In the genomic region with DNA sequence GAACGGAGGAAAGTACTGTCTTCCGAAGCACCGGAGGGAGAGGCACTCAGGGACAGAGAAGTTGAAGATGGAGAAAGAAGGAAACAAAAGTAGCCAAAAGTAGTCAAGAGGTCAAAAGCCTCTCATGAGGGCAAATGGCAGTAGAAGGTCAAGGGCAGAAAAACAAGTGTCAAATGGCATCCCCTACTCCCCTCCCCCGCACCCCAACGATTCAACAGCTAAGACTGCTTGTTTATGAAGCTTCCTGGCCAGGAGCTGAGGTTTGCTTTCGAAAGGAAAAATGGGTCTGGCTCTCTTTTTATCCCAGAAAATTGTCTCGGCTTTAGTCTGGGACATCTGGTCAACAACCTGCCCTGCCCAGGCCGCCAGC, we compare ENCODE assay signal across 10 cellular contexts. TPM values are rescaled to one million over a fixed set of nuclear protein-coding genes. Genes with fewer than 3 reads are reported as not detected.
A peak's percentile ranks its signal among the peaks of the same experiment; 100 is the strongest.
DNase-seq lines count a peak whose midpoint lies in the region; ATAC-seq and TF ChIP-seq lines count a peak whose summit lies in the region.
"Had no signal": no experiment of that assay in that cellular context is flagged by ENCODE, and none has a peak within 500 bp of the region (broad histone marks: within the 10 kb centered on the region; RNA-seq: fewer than 3 reads in every experiment).

No MANE protein-coding gene starts in this region.

- H3K9ac ChIP-seq in smooth muscle cell (ENCODE audit: low read depth) = no peak overlapping the region

- H4K20me1 ChIP-seq in smooth muscle cell (ENCODE audit: low read depth) = no peaks in the 10 kb centered on the region

- peaks cover 53% of the 10 kb centered on the region for H3K27me3 Mint-ChIP-seq in activated T-cell treated with anti-CD3 and anti-CD28 coated beads, Interleukin-2, amount 50 U/mL, for 72 hours (ENCODE audit: low read depth)

- H3K27ac ChIP-seq in iPS DF 6.9 (ENCODE audit: low read length) (no peak overlapping the region), smooth muscle cell (ENCODE audit: low read depth) (no peak overlapping the region)

- peak overlapping the region; percentile 83 to 86 for H3K4me3 Mint-ChIP-seq in activated T-cell treated with anti-CD3 and anti-CD28 coated beads, Interleukin-2, amount 50 U/mL, for 72 hours

- peak overlapping the region; percentile 98 for H3K4me2 ChIP-seq in smooth muscle cell

- TF ChIP-seq CTCF in smooth muscle cell (IDR thresholded peaks at IDR 0.05; ENCODE audit: borderline replicate concordance, insufficient read depth, poor library complexity, severe bottlenecking) = no peak

- no peaks in the 10 kb centered on the region for H3F3A ChIP-seq in smooth muscle cell (ENCODE audit: low read depth)

- H3K27ac Mint-ChIP-seq in activated T-cell treated with anti-CD3 and anti-CD28 coated beads, Interleukin-2, amount 50 U/mL, for 72 hours = peak overlapping the region; percentile 40

- no peak overlapping the region for H2AFZ ChIP-seq in smooth muscle cell (ENCODE audit: low read depth)

- H3K27me3 ChIP-seq in iPS DF 6.9 (ENCODE audit: control insufficient read depth, insufficient read depth, low read length) (peaks cover 44% of the 10 kb centered on the region), smooth muscle cell (ENCODE audit: low read depth) (peaks cover 66% of the 10 kb centered on the region)

- ATAC-seq in activated T-cell treated with anti-CD3 and anti-CD28 coated beads, Interleukin-2, amount 50 U/mL, for 72 hours (replicated peaks in 1 of 2) = no peak
- ATAC-seq in HG02763 (IDR thresholded peaks at IDR 0.05; ENCODE audit: unreplicated experiment) = no peak

- H3K36me3 ChIP-seq in iPS DF 6.9 (ENCODE audit: control insufficient read depth, insufficient read depth, low read length) (no peaks in the 10 kb centered on the region), smooth muscle cell (ENCODE audit: low read depth) (peaks cover 3% of the 10 kb centered on the region)

- no peaks in the 10 kb centered on the region for H3K79me2 ChIP-seq in smooth muscle cell (ENCODE audit: low read depth)

- H3K9me3 ChIP-seq in iPS DF 6.9 (ENCODE audit: control insufficient read depth, insufficient read depth, low read length) (no peaks in the 10 kb centered on the region), smooth muscle cell (replicated peaks; ENCODE audit: low read depth) (no peaks in the 10 kb centered on the region)

- peaks cover 52% of the 10 kb centered on the region for H3K4me1 Mint-ChIP-seq in activated T-cell treated with anti-CD3 and anti-CD28 coated beads, Interleukin-2, amount 50 U/mL, for 72 hours (ENCODE audit: low read depth)

- DNase-seq in DMS 273 (lab: John Stamatoyannopoulos, UW; ENCODE audit: unreplicated experiment) = peak; percentile 40
- DNase-seq in DMS 273 treated with DMSO at 0.1 percent for 48 hours (lab: John Stamatoyannopoulos, UW) = no peak
- peak in 1 of 2 donors; percentile 0 for DNase-seq in activated T-cell treated with anti-CD3 and anti-CD28 coated beads, Interleukin-2, amount 50 U/mL, for 72 hours
- DNase-seq in iPS DF 6.9 (ENCODE audit: low read depth, low spot score) = no peak
- DNase-seq in smooth muscle cell (lab: John Stamatoyannopoulos, UW; ENCODE audit: unreplicated experiment) = no peak
- DNase-seq in KBM-7 = no peak
- DNase-seq in UCSD-AML1 (lab: John Stamatoyannopoulos, UW; ENCODE audit: unreplicated experiment) = no peak
- DNase-seq: activated CD4-positive, alpha-beta T cell treated with anti-CD3 and anti-CD28 coated beads for 1 hour had no signal

- peaks cover 0 to 3% of the 10 kb centered on the region in 2 donors for H3K36me3 Mint-ChIP-seq in activated T-cell treated with anti-CD3 and anti-CD28 coated beads, Interleukin-2, amount 50 U/mL, for 72 hours (ENCODE audit: insufficient read depth in 2 of 2)

- WGBS in iPS DF 6.9 (ENCODE audit: insufficient coverage, insufficient read length) = no CpG with 5 or more reads among the region's 8 CpGs
- WGBS in smooth muscle cell (ENCODE audit: low lambda C conversion rate) = 28% methylated on average over 8 of the region's 8 CpGs

- peaks cover 3% of the 10 kb centered on the region; the same call in 1 of the 2 replicates for H3K4me1 ChIP-seq in iPS DF 6.9 (ENCODE audit: control insufficient read depth, insufficient read depth, low read length)
- H3K4me1 ChIP-seq in smooth muscle cell (ENCODE audit: low read depth) = peaks cover 26% of the 10 kb centered on the region

- H3K4me3 ChIP-seq in iPS DF 6.9 (ENCODE audit: low read length) = peak overlapping the region; percentile 37; the same call in 1 of the 2 replicates
- H3K4me3 ChIP-seq in smooth muscle cell = peak overlapping the region; percentile 51

- no peaks in the 10 kb centered on the region for H3K9me3 Mint-ChIP-seq in activated T-cell treated with anti-CD3 and anti-CD28 coated beads, Interleukin-2, amount 50 U/mL, for 72 hours

- in situ Hi-C loops in KBM-7 (cut with MboI; ENCODE audit: low pct_unique_long_range_greater_than_20kb, low sequenced_read_pairs) = no loop called here

RNA-seq across cellular contexts. Expression of a gene that starts 2.1 kb away (rescaled TPM):
- total RNA-seq in activated T-cell treated with anti-CD3 and anti-CD28 coated beads, Interleukin-2, amount 50 U/mL, for 72 hours = under 1 TPM; 0.02 to 0.05 TPM
- total RNA-seq in smooth muscle cell = 0.13 and 2.3 TPM in 2 replicates
- polyA plus RNA-seq in smooth muscle cell = 0.04 TPM in 1 of 2 replicates, not detected in the other
- total RNA-seq: A172 had no signal
